1 cellular context compared by ENCODE assay signal in genomic region chr20:46985241-46985640, GRCh38.
TF ChIP-seq lines count a peak whose summit lies in the region.

No MANE protein-coding gene starts in this region.

TF ChIP-seq in HepG2, 621 proteins besides CTCF, POLR2A, EP300 and RAD21 (continued from another document):
- TF ChIP-seq ZNF318 (CRISPR knock-in tag; IDR thresholded peaks at IDR 0.05) (no peak), HNRNPK (IDR thresholded peaks at IDR 0.05; ENCODE audit: low read depth, low read length, poor library complexity, severe bottlenecking) (no peak), FOXP4 (CRISPR knock-in tag; IDR thresholded peaks at IDR 0.05) (no peak)
TF ChIP-seq in HepG2: peak in this region for 2.
